In genomic region chr12:47964102-47964723, GRCh38 we compare ENCODE assay signal across 8 cellular contexts. TPM values are rescaled to one million over a fixed set of nuclear protein-coding genes. Genes with fewer than 3 reads are reported as not detected.
DNase-seq lines count a peak whose midpoint lies in the region; ATAC-seq and FAIRE-seq lines count a peak whose summit lies in the region.

No MANE protein-coding gene starts in this region.

- peak overlapping the region; percentile 75 for H3K27ac ChIP-seq in naive thymus-derived CD4-positive, alpha-beta T cell (ENCODE audit: low read depth, low read length)

- intact Hi-C loops in left cardiac atrium (cut with DNase I), result loop anchor here in 1 of 2 donors (10.0 kb wide), 1 partner anchor 249 kb away; no protein-coding TSS in a partner anchor
- intact Hi-C loops in Right ventricle myocardium superior (cut with DNase I), result no loop called here
- intact Hi-C loops in naive thymus-derived CD4-positive, alpha-beta T cell (cut with micrococcal nuclease), result loop anchor here (5.0 kb wide), 8 partner anchors 38 to 653 kb away; partner anchors contain the start of genes COL2A1 (in 1 of the 2), RPAP3 (in 1 of the 2), SENP1 (in 1 of the 2) and ZNF641 (in 1 of the 2)

- H3K27me3 Mint-ChIP-seq in naive thymus-derived CD4-positive, alpha-beta T cell, result peaks cover 0 to 35% (median 6%) of the 10 kb centered on the region in 5 donors

- H3K27ac Mint-ChIP-seq in naive thymus-derived CD4-positive, alpha-beta T cell, result peak overlapping the region in 8 of 9 donors; percentile 38 to 94 (median 88)

- peak overlapping the region; percentile 90 for H3K4me3 ChIP-seq in naive thymus-derived CD4-positive, alpha-beta T cell (ENCODE audit: low read length)

- ATAC-seq in left cardiac atrium, result peak in 1 of 2 donors; percentile 7
- ATAC-seq in Right ventricle myocardium superior (ENCODE audit: poor library complexity), result no peak
- no peak for ATAC-seq in naive thymus-derived CD4-positive, alpha-beta T cell
- ATAC-seq in HG02678 (IDR thresholded peaks at IDR 0.05; ENCODE audit: unreplicated experiment), result no peak

- H3K4me1 ChIP-seq in naive thymus-derived CD4-positive, alpha-beta T cell (ENCODE audit: control insufficient read depth in 2 of 2, insufficient read depth in 2 of 2, low read length in 2 of 2), result peaks cover 7 to 13% of the 10 kb centered on the region in 2 donors

- POLR2A ChIA-PET in naive thymus-derived CD4-positive, alpha-beta T cell (lab: Charles Lee), result interaction anchor here (0.6 to 1.2 kb wide), 5 partner anchors 27 to 133 kb away, joined by 3 to 5 read pairs (median 3); no protein-coding TSS in a partner anchor

- peaks cover 0 to 36% (median 0%) of the 10 kb centered on the region in 3 experiments for H3K36me3 ChIP-seq in naive thymus-derived CD4-positive, alpha-beta T cell (ENCODE audit: control insufficient read depth in 2 of 3, insufficient read depth in 3 of 3, low read length in 3 of 3)

- no peaks in the 10 kb centered on the region for H3K27me3 ChIP-seq in naive thymus-derived CD4-positive, alpha-beta T cell (ENCODE audit: control insufficient read depth in 2 of 2, insufficient read depth in 2 of 2, low read length in 2 of 2)

- no peaks in the 10 kb centered on the region for H3K9me3 ChIP-seq in naive thymus-derived CD4-positive, alpha-beta T cell (ENCODE audit: control insufficient read depth in 2 of 3, low read length in 3 of 3)

- peaks cover 20 to 42% (median 34%) of the 10 kb centered on the region in 7 donors for H3K4me1 Mint-ChIP-seq in naive thymus-derived CD4-positive, alpha-beta T cell

- H3K36me3 Mint-ChIP-seq in naive thymus-derived CD4-positive, alpha-beta T cell, result peaks cover 0 to 32% (median 0%) of the 10 kb centered on the region in 5 donors

- H3K9me3 Mint-ChIP-seq in naive thymus-derived CD4-positive, alpha-beta T cell, result peaks cover 0 to 6% (median 0%) of the 10 kb centered on the region in 11 donors

- DNase-seq in left cardiac atrium (peak; percentile 46), Right ventricle myocardium superior (no peak), RPMI8226 (peak; percentile 35), GM03348 (ENCODE audit: low spot score) (no peak), RCC 7860 (ENCODE audit: low spot score) (no peak)
- DNase-seq in effector CD4-positive, alpha-beta T cell, result peak; percentile 6
- DNase-seq in naive thymus-derived CD4-positive, alpha-beta T cell, result peak in 1 of 9 donors; percentile 5

- FAIRE-seq in RCC 7860 (lab: Jason Lieb, UNC), result no peak

- CTCF ChIA-PET in naive thymus-derived CD4-positive, alpha-beta T cell (lab: Charles Lee), result interaction anchor here (1.2 to 1.4 kb wide), 2 partner anchors 48 to 75 kb away, joined by 3 to 5 read pairs; no protein-coding TSS in a partner anchor

- H3K4me3 Mint-ChIP-seq in naive thymus-derived CD4-positive, alpha-beta T cell, result peak overlapping the region; percentile 92 to 100 (median 96)

RNA-seq across cellular contexts. Expression of gene TMEM106C, which starts 0.8 kb away (rescaled TPM):
- total RNA-seq in left cardiac atrium (10 to 100 TPM; 47.9 to 54.9 TPM), Right ventricle myocardium superior (42.5 TPM)
- 100 to 1,000 TPM in 1 of 5 experiments, 10 to 100 TPM in 4; 20.7 to 120 (median 34.4) TPM for total RNA-seq in naive thymus-derived CD4-positive, alpha-beta T cell
- polyA plus RNA-seq in naive thymus-derived CD4-positive, alpha-beta T cell, result 10 to 100 TPM; 52.6 to 57.3 TPM

RNA-seq across cellular contexts. Expression of gene COL2A1, which starts 40.1 kb away (rescaled TPM):
- total RNA-seq in left cardiac atrium (not detected), Right ventricle myocardium superior (not detected)
- not detected for total RNA-seq in naive thymus-derived CD4-positive, alpha-beta T cell
- not detected for polyA plus RNA-seq in naive thymus-derived CD4-positive, alpha-beta T cell

RNA-seq across cellular contexts. Expression of gene VDR, which starts 59.4 kb away (rescaled TPM):
- total RNA-seq in left cardiac atrium, result 1 to 10 TPM in 1 of 2 donors, under 1 TPM in 1; 0.74 to 3.1 TPM
- 0.11 TPM for total RNA-seq in Right ventricle myocardium superior
- total RNA-seq in naive thymus-derived CD4-positive, alpha-beta T cell, result 10 to 100 TPM in 2 of 5 experiments, 1 to 10 TPM in 3; 1.6 to 82.6 (median 2.9) TPM
- polyA plus RNA-seq in naive thymus-derived CD4-positive, alpha-beta T cell, result 1 to 10 TPM in 1 of 2 donors, under 1 TPM in 1; 0.11 to 1.4 TPM

Comparison
In these comparisons a context has a peak if more than half of its experiments do, and no peak if none do; other contexts are left out.
1. DNase-seq: peak in left cardiac atrium (single experiment), RPMI8226 (single experiment) and effector CD4-positive, alpha-beta T cell (single experiment); none in Right ventricle myocardium superior (single experiment), GM03348 (single experiment) and RCC 7860 (single experiment).